In genomic region chr5:181186902-181187499, GRCh38 we compare ENCODE assay signal across 10 cellular contexts. TPM values are rescaled to one million over a fixed set of nuclear protein-coding genes. Genes with fewer than 3 reads are reported as not detected.
DNase-seq lines count a peak whose midpoint lies in the region; ATAC-seq and TF ChIP-seq lines count a peak whose summit lies in the region.
"Had no signal": no experiment of that assay in that cellular context is flagged by ENCODE, and none has a peak within 500 bp of the region (broad histone marks: within the 10 kb centered on the region; RNA-seq: fewer than 3 reads in every experiment).

No MANE protein-coding gene starts in this region.

- no peaks in the 10 kb centered on the region for H3K9me2 ChIP-seq in OCI-LY7 (ENCODE audit: insufficient read depth, low read length)

- POLR2A ChIA-PET in OCI-LY7 (lab: Charles Lee): interaction anchor here (0.7 to 1.6 kb wide), 4 partner anchors 14 to 74 kb away, joined by 3 to 7 read pairs (median 4); no protein-coding TSS in a partner anchor

- DNase-seq in G401 (ENCODE audit: low spot score) (peak; percentile 33), OCI-LY7 (ENCODE audit: low spot score) (peak; percentile 59), endodermal cell (no peak), progenitor cell of endocrine pancreas (ENCODE audit: low spot score, unreplicated experiment) (no peak), SK-N-DZ (ENCODE audit: low spot score) (no peak)
- DNase-seq in activated CD4-positive, alpha-beta T cell treated with anti-CD3 and anti-CD28 coated beads, Interleukin-2, amount 50 U/mL, for 1 hour: no peak
- DNase-seq: SHP77 had no signal

- peak overlapping the region; percentile 63 for H2AFZ ChIP-seq in OCI-LY7 (ENCODE audit: low read length)

- intact Hi-C loops in OCI-LY7 (cut with micrococcal nuclease; ENCODE audit: unreplicated experiment): no loop called here

- ATAC-seq in HG03432 (IDR thresholded peaks at IDR 0.05; ENCODE audit: unreplicated experiment) (no peak), HG03469 (IDR thresholded peaks at IDR 0.05; ENCODE audit: unreplicated experiment) (no peak)

- H3K27me3 Mint-ChIP-seq in endodermal cell (ENCODE audit: insufficient read depth) (peaks cover 29% of the 10 kb centered on the region), progenitor cell of endocrine pancreas (peaks cover 15% of the 10 kb centered on the region)

- peak overlapping the region; percentile 82 for H3K27ac ChIP-seq in OCI-LY7 (ENCODE audit: low read depth, low read length, poor library complexity, severe bottlenecking)
- H3K27ac ChIP-seq in endodermal cell (ENCODE audit: low read depth, low read length): no peak overlapping the region

- CTCF ChIA-PET in OCI-LY7 (lab: Charles Lee; ENCODE audit: unreplicated experiment): interaction anchor here (0.5 to 1.2 kb wide), 2 partner anchors 14 to 41 kb away, joined by 3 to 8 read pairs; no protein-coding TSS in a partner anchor

- no peaks in the 10 kb centered on the region for H3K36me3 ChIP-seq in OCI-LY7 (ENCODE audit: insufficient read depth, low read length)
- H3K36me3 ChIP-seq in endodermal cell (ENCODE audit: control insufficient read depth, insufficient read depth, low read length): no peaks in the 10 kb centered on the region

- H3K9me3 ChIP-seq in OCI-LY7 (ENCODE audit: low read length) (no peaks in the 10 kb centered on the region), endodermal cell (ENCODE audit: control insufficient read depth, low read length) (no peaks in the 10 kb centered on the region)

- H3K9me3 Mint-ChIP-seq in endodermal cell (peaks cover 8% of the 10 kb centered on the region), progenitor cell of endocrine pancreas (ENCODE audit: low read depth) (peaks cover 4% of the 10 kb centered on the region)

- peak overlapping the region; percentile 45 for H3K9ac ChIP-seq in endodermal cell (ENCODE audit: extremely low read depth, low read length, poor library complexity, severe bottlenecking)

- H3K4me3 ChIP-seq in OCI-LY7 (ENCODE audit: low read depth, low read length, poor library complexity, severe bottlenecking): peak overlapping the region; percentile 69
- H3K4me3 ChIP-seq in endodermal cell (ENCODE audit: low read length): peak overlapping the region; percentile 100

- in situ Hi-C loops in G401 (cut with HindIII; ENCODE audit: low sequenced_read_pairs): no loop called here

- H3K4me3 Mint-ChIP-seq in endodermal cell (peak overlapping the region; percentile 90), progenitor cell of endocrine pancreas (ENCODE audit: low read depth) (peak overlapping the region; percentile 87)

- no peaks in the 10 kb centered on the region for H3K79me2 ChIP-seq in OCI-LY7 (ENCODE audit: insufficient read depth, low read depth, low read length)

- H3K27me3 ChIP-seq in endodermal cell (ENCODE audit: control insufficient read depth, insufficient read depth, low read length, poor library complexity, severe bottlenecking): peaks cover 20% of the 10 kb centered on the region

- no TSS peak for BruUV-seq in OCI-LY7 (replicated peaks; lab: Mats Ljungman, UMichigan)

- H3K4me1 ChIP-seq in OCI-LY7 (ENCODE audit: insufficient read depth, low read length, poor library complexity, severe bottlenecking): peaks cover 37% of the 10 kb centered on the region
- H3K4me1 ChIP-seq in endodermal cell (ENCODE audit: control insufficient read depth, insufficient read depth, low read length): no peaks in the 10 kb centered on the region

- WGBS in endodermal cell (ENCODE audit: insufficient coverage in 1 of 2, insufficient read length in 1 of 2), 2 experiments: 28 to 47% methylated on average over 2 to 8 of the region's 8 CpGs

- TF ChIP-seq CTCF in OCI-LY7 (conservative IDR thresholded peaks at IDR 0.05; ENCODE audit: low read length) (no peak), endodermal cell (conservative IDR thresholded peaks at IDR 0.05) (no peak), progenitor cell of endocrine pancreas (IDR thresholded peaks at IDR 0.05; ENCODE audit: unreplicated experiment) (no peak)

- H3K4me1 Mint-ChIP-seq in endodermal cell (peaks cover 4% of the 10 kb centered on the region), progenitor cell of endocrine pancreas (ENCODE audit: low read depth) (peaks cover 9% of the 10 kb centered on the region)

- no peaks in the 10 kb centered on the region for H4K20me1 ChIP-seq in OCI-LY7 (ENCODE audit: insufficient read depth, low read length)

- H3K4me2 ChIP-seq in OCI-LY7 (ENCODE audit: low read length): peak overlapping the region; percentile 85

- H3K36me3 Mint-ChIP-seq in endodermal cell (ENCODE audit: low read depth) (no peaks in the 10 kb centered on the region), progenitor cell of endocrine pancreas (ENCODE audit: insufficient read depth) (peaks cover 1% of the 10 kb centered on the region)

- H3K27ac Mint-ChIP-seq in endodermal cell (no peak overlapping the region), progenitor cell of endocrine pancreas (peak overlapping the region; percentile 59)

RNA-seq across cellular contexts. Expression of gene TRIM7, which starts 18.0 kb away (rescaled TPM):
- 3.9 and 5.1 TPM in 2 replicates for total RNA-seq in G401 (2014; rRNA removed; shearing (Covaris generic))
- 0.22 and 0.44 TPM in 2 replicates for total RNA-seq in OCI-LY7 (2014; rRNA removed; shearing (Covaris generic))
- 1.8 and 2.2 TPM in 2 replicates for total RNA-seq in OCI-LY7 (2022)
- total RNA-seq in endodermal cell: not detected
- 0.21 TPM for polyA plus RNA-seq in endodermal cell (2013, experiment 1 of 2)
- polyA plus RNA-seq in endodermal cell (2013, experiment 2 of 2): 0.29 TPM
- total RNA-seq in progenitor cell of endocrine pancreas: not detected in 2 replicates
- 0.17 and 1.8 TPM in 2 replicates for polyA plus RNA-seq in SK-N-DZ (2014; cell fraction: cytosol; rRNA removed)
- polyA plus RNA-seq in SK-N-DZ (2014; cell fraction: nucleus; rRNA removed): 2.4 and 4.4 TPM in 2 replicates

RNA-seq across cellular contexts. Expression of gene TRIM41, which starts 36.1 kb away (rescaled TPM):
- total RNA-seq in G401 (2014; rRNA removed; shearing (Covaris generic)): 23.0 and 27.3 TPM in 2 replicates
- 30.2 and 30.4 TPM in 2 replicates for total RNA-seq in OCI-LY7 (2014; rRNA removed; shearing (Covaris generic))
- 68.2 and 73.4 TPM in 2 replicates for total RNA-seq in OCI-LY7 (2022)
- total RNA-seq in endodermal cell: 10 to 100 TPM; 37.5 to 41.7 TPM
- polyA plus RNA-seq in endodermal cell (2013, experiment 1 of 2): 29.1 TPM
- 23.7 TPM for polyA plus RNA-seq in endodermal cell (2013, experiment 2 of 2)
- 37.4 and 37.6 TPM in 2 replicates for total RNA-seq in progenitor cell of endocrine pancreas
- 12.7 and 19.2 TPM in 2 replicates for polyA plus RNA-seq in SK-N-DZ (2014; cell fraction: cytosol; rRNA removed)
- polyA plus RNA-seq in SK-N-DZ (2014; cell fraction: nucleus; rRNA removed): 56.8 and 82.1 TPM in 2 replicates

RNA-seq across cellular contexts. Expression of gene OR2V2, which starts 39.6 kb away (rescaled TPM):
- total RNA-seq in G401 (2014; rRNA removed; shearing (Covaris generic)): not detected in 2 replicates
- 0.06 and 0.23 TPM in 2 replicates for total RNA-seq in OCI-LY7 (2014; rRNA removed; shearing (Covaris generic))
- total RNA-seq in OCI-LY7 (2022) (not detected in 2 replicates), endodermal cell (not detected), progenitor cell of endocrine pancreas (not detected in 2 replicates)
- polyA plus RNA-seq in endodermal cell (2013, experiment 1 of 2): not detected
- not detected for polyA plus RNA-seq in endodermal cell (2013, experiment 2 of 2)
- not detected in 2 replicates for polyA plus RNA-seq in SK-N-DZ (2014; cell fraction: cytosol; rRNA removed)
- not detected in 2 replicates for polyA plus RNA-seq in SK-N-DZ (2014; cell fraction: nucleus; rRNA removed)
- total RNA-seq: subcutaneous adipose tissue had no signal

RNA-seq across cellular contexts. Expression of gene OR2V1, which starts 56.0 kb away (rescaled TPM):
- total RNA-seq in G401 (2014; rRNA removed; shearing (Covaris generic)): not detected in 2 replicates
- not detected in 2 replicates for total RNA-seq in OCI-LY7 (2014; rRNA removed; shearing (Covaris generic))
- total RNA-seq in OCI-LY7 (2022) (not detected in 2 replicates), endodermal cell (not detected), progenitor cell of endocrine pancreas (not detected in 2 replicates)
- not detected for polyA plus RNA-seq in endodermal cell (2013, experiment 1 of 2)
- polyA plus RNA-seq in endodermal cell (2013, experiment 2 of 2): not detected
- polyA plus RNA-seq in SK-N-DZ (2014; cell fraction: cytosol; rRNA removed): not detected in 2 replicates
- not detected in 2 replicates for polyA plus RNA-seq in SK-N-DZ (2014; cell fraction: nucleus; rRNA removed)
- total RNA-seq: subcutaneous adipose tissue had no signal

RNA-seq across cellular contexts. Expression of gene RACK1, which starts 56.7 kb away (rescaled TPM):
- total RNA-seq in G401 (2014; rRNA removed; shearing (Covaris generic)): 4,601 and 5,352 TPM in 2 replicates
- total RNA-seq in OCI-LY7 (2014; rRNA removed; shearing (Covaris generic)): 4,583 and 5,614 TPM in 2 replicates
- total RNA-seq in OCI-LY7 (2022) (2,077 and 2,357 TPM in 2 replicates), endodermal cell (1,000 to 10,000 TPM; 1,942 to 1,975 TPM), progenitor cell of endocrine pancreas (1,813 and 1,855 TPM in 2 replicates)
- polyA plus RNA-seq in endodermal cell (2013, experiment 1 of 2): 2,359 TPM
- 2,067 TPM for polyA plus RNA-seq in endodermal cell (2013, experiment 2 of 2)
- 4,590 and 4,863 TPM in 2 replicates for polyA plus RNA-seq in SK-N-DZ (2014; cell fraction: cytosol; rRNA removed)
- polyA plus RNA-seq in SK-N-DZ (2014; cell fraction: nucleus; rRNA removed): 2,745 and 2,800 TPM in 2 replicates

Comparison
In these comparisons a context has a peak if more than half of its experiments do, and no peak if none do; other contexts are left out.
1. DNase-seq: peak in G401 (single experiment) and OCI-LY7 (single experiment); none in endodermal cell (single experiment), progenitor cell of endocrine pancreas (single experiment), SK-N-DZ (single experiment) and activated CD4-positive, alpha-beta T cell treated with anti-CD3 and anti-CD28 coated beads, Interleukin-2, amount 50 U/mL, for 1 hour (single experiment).